ENCODE assay signal across 21 cellular contexts in the genomic region with DNA sequence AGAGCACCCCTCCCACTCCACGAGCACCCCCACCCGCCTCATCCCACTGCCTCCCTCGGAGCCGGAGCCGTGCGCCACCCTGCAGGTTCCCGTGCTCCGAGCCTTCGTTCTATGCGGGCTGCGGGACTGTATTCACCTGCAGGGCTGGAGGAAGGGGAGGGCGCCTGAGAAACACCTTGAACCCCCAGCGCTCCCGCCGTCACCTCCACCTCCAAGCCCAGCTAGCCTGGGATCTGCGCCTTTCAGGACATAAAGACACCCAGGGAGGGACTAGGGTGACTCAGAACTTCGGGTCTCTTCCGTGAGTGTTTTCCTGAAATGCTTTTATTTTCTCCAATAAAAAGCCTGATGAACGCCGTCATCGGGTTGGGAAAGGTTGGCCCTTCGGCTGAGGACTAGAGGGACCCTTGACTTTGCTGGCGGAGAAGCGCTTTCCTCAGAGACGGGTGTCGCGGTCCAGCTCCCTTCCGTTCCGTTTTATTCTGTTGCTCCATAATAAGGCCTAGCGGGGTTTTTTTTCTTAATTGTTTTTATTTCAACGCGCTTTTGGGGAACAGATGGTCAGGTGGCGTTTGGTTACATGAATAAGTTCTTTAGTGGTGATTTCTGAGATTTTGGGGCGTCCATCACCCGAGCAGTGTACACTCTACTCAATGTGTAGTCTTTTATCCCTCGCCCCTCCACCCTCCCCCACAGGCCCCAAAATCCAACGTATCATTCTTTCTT. TPM values are rescaled to one million over a fixed set of nuclear protein-coding genes. Genes with fewer than 3 reads are reported as not detected.
DNase-seq lines count a peak whose midpoint lies in the region; ATAC-seq, FAIRE-seq and TF ChIP-seq lines count a peak whose summit lies in the region.
"Had no signal": no experiment of that assay in that cellular context is flagged by ENCODE, and none has a peak within 500 bp of the region (broad histone marks: within the 10 kb centered on the region; RNA-seq: fewer than 3 reads in every experiment).

No MANE protein-coding gene starts in this region.

- H3K27ac Mint-ChIP-seq in activated CD4-positive, alpha-beta T cell treated with anti-CD3 and anti-CD28 coated beads, Interleukin-2, amount 10 ng/mL, durations not matched to agents 24 days and 14 days = peak overlapping the region; percentile 48
- no peak overlapping the region for H3K27ac Mint-ChIP-seq in activated B cell treated with CpG ODN at 0.5 μM for 24 hours
- peak overlapping the region; percentile 90 for H3K27ac Mint-ChIP-seq in stimulated activated naive B cell treated with anti-CD40 and anti-IgM and Interleukin-4, amounts not matched to agents 10 μg/mL and 1 μg/mL and 100 μg/mL, for 72 hours
- no peak overlapping the region for H3K27ac Mint-ChIP-seq in mesothelial cell of epicardium

- no peak for DNase-seq in activated CD4-positive, alpha-beta T cell treated with anti-CD3 and anti-CD28 coated beads, Interleukin-2, amount 10 ng/mL, durations not matched to agents 24 days and 14 days
- no peak for DNase-seq in activated CD4-positive, alpha-beta T cell treated with anti-CD3 and anti-CD28 coated beads, Interleukin-2, amount 50 U/mL, for 48 hours
- no peak for DNase-seq in activated B cell treated with CpG ODN at 0.5 μM for 24 hours
- peak; percentile 61 for DNase-seq in kidney
- DNase-seq in stimulated activated naive B cell treated with anti-CD40 and anti-IgM and Interleukin-4, amounts not matched to agents 10 μg/mL and 1 μg/mL and 100 μg/mL, for 72 hours = no peak
- no peak for DNase-seq in medulla oblongata (ENCODE audit: extremely low spot score)
- no peak for DNase-seq in mesothelial cell of epicardium (ENCODE audit: low spot score in 2 of 2, unreplicated experiment in 2 of 2)
- DNase-seq in CD1c-positive myeloid dendritic cell (ENCODE audit: extremely low spot score) = no peak
- DNase-seq: activated naive CD4-positive, alpha-beta T cell; hypothalamus; Karpas-422; lower lobe of right lung; NCI-H146; NCI-H510A; ovary; stimulated activated CD4-positive, alpha-beta T cell treated with anti-CD3 and anti-CD28 coated beads, Interleukin-4, amount 100 ng/mL, for 24 hours had no signal

- TF ChIP-seq CTCF in activated B cell treated with CpG ODN at 0.5 μM for 24 hours (IDR thresholded peaks at IDR 0.05) (no peak), kidney (IDR thresholded peaks at IDR 0.05; ENCODE audit: borderline replicate concordance, extremely low read depth, insufficient read depth) (no peak), mesothelial cell of epicardium (IDR thresholded peaks at IDR 0.05; ENCODE audit: unreplicated experiment) (no peak)

- no peak overlapping the region for H3K4me3 Mint-ChIP-seq in activated CD4-positive, alpha-beta T cell treated with anti-CD3 and anti-CD28 coated beads, Interleukin-2, amount 10 ng/mL, durations not matched to agents 24 days and 14 days
- H3K4me3 Mint-ChIP-seq in activated B cell treated with CpG ODN at 0.5 μM for 24 hours (peak overlapping the region; percentile 28), mesothelial cell of epicardium (no peak overlapping the region)
- H3K4me3 Mint-ChIP-seq in stimulated activated naive B cell treated with anti-CD40 and anti-IgM and Interleukin-4, amounts not matched to agents 10 μg/mL and 1 μg/mL and 100 μg/mL, for 72 hours = peak overlapping the region; percentile 26 to 52

- H3K9me3 Mint-ChIP-seq in activated CD4-positive, alpha-beta T cell treated with anti-CD3 and anti-CD28 coated beads, Interleukin-2, amount 10 ng/mL, durations not matched to agents 24 days and 14 days = peaks cover 3% of the 10 kb centered on the region
- H3K9me3 Mint-ChIP-seq in activated B cell treated with CpG ODN at 0.5 μM for 24 hours (no peaks in the 10 kb centered on the region), mesothelial cell of epicardium (no peaks in the 10 kb centered on the region)
- no peaks in the 10 kb centered on the region for H3K9me3 Mint-ChIP-seq in stimulated activated naive B cell treated with anti-CD40 and anti-IgM and Interleukin-4, amounts not matched to agents 10 μg/mL and 1 μg/mL and 100 μg/mL, for 72 hours

- H3K36me3 ChIP-seq in kidney (ENCODE audit: control insufficient read depth in 1 of 2, insufficient read depth in 2 of 2, low read length in 2 of 2) = no peaks in the 10 kb centered on the region
- H3K36me3 ChIP-seq: breast epithelium, lower lobe of right lung, ovary, tibial nerve had no signal

- POLR2A ChIA-PET in activated B cell treated with CpG ODN at 0.5 μM for 24 hours (lab: Charles Lee) = no interaction called here

- intact Hi-C loops in activated CD4-positive, alpha-beta T cell treated with anti-CD3 and anti-CD28 coated beads, Interleukin-2, amount 10 ng/mL, durations not matched to agents 24 days and 14 days (cut with micrococcal nuclease) = no loop called here
- intact Hi-C loops in activated B cell treated with CpG ODN at 0.5 μM for 24 hours (cut with micrococcal nuclease) = loop anchor here (2.0 to 5.0 kb wide), 2 partner anchors 75 to 1924 kb away; partner anchors contain the start of gene NKX2-5
- intact Hi-C loops in kidney (cut with DNase I) = no loop called here

- ATAC-seq in activated B cell treated with CpG ODN at 0.5 μM for 24 hours (ENCODE audit: low read depth) = no peak
- ATAC-seq in stimulated activated naive B cell treated with anti-CD40 and anti-IgM and Interleukin-4, amounts not matched to agents 10 μg/mL and 1 μg/mL and 100 μg/mL, for 72 hours (replicated peaks) = no peak
- ATAC-seq: A549, GM12878, lower lobe of right lung had no signal

- peaks cover 7% of the 10 kb centered on the region for H3K36me3 Mint-ChIP-seq in activated CD4-positive, alpha-beta T cell treated with anti-CD3 and anti-CD28 coated beads, Interleukin-2, amount 10 ng/mL, durations not matched to agents 24 days and 14 days (ENCODE audit: low read depth)
- H3K36me3 Mint-ChIP-seq in activated B cell treated with CpG ODN at 0.5 μM for 24 hours (ENCODE audit: low read depth) = no peaks in the 10 kb centered on the region
- H3K36me3 Mint-ChIP-seq in stimulated activated naive B cell treated with anti-CD40 and anti-IgM and Interleukin-4, amounts not matched to agents 10 μg/mL and 1 μg/mL and 100 μg/mL, for 72 hours = peaks cover 4 to 13% of the 10 kb centered on the region in 2 donors
- no peaks in the 10 kb centered on the region for H3K36me3 Mint-ChIP-seq in mesothelial cell of epicardium

- peaks cover 64% of the 10 kb centered on the region for H3K27me3 Mint-ChIP-seq in activated CD4-positive, alpha-beta T cell treated with anti-CD3 and anti-CD28 coated beads, Interleukin-2, amount 10 ng/mL, durations not matched to agents 24 days and 14 days
- peaks cover 54% of the 10 kb centered on the region for H3K27me3 Mint-ChIP-seq in activated B cell treated with CpG ODN at 0.5 μM for 24 hours
- H3K27me3 Mint-ChIP-seq in stimulated activated naive B cell treated with anti-CD40 and anti-IgM and Interleukin-4, amounts not matched to agents 10 μg/mL and 1 μg/mL and 100 μg/mL, for 72 hours = peaks cover 57 to 87% of the 10 kb centered on the region in 2 donors
- peaks cover 92% of the 10 kb centered on the region for H3K27me3 Mint-ChIP-seq in mesothelial cell of epicardium (ENCODE audit: low read depth)

- no peaks in the 10 kb centered on the region for H3K4me1 ChIP-seq in kidney (ENCODE audit: control insufficient read depth in 1 of 2, insufficient read depth in 1 of 2, low read depth in 1 of 2, low read length in 2 of 2)
- H3K4me1 ChIP-seq: A549 had no signal

- no peak for FAIRE-seq in kidney (lab: Jason Lieb, UNC)
- FAIRE-seq: A549, GM12878 had no signal

- H3K27ac ChIP-seq in kidney (ENCODE audit: low read depth in 2 of 2, low read length in 2 of 2) = no peak overlapping the region
- H3K27ac ChIP-seq: A549, breast epithelium, lower lobe of right lung, ovary, tibial nerve had no signal

- H3K9ac ChIP-seq in kidney (ENCODE audit: low read length in 2 of 2) = no peak overlapping the region

- CTCF ChIA-PET in activated B cell treated with CpG ODN at 0.5 μM for 24 hours (lab: Charles Lee) = no interaction called here

- H3K4me3 ChIP-seq in kidney (ENCODE audit: low read length in 2 of 2) = no peak overlapping the region
- H3K4me3 ChIP-seq: A549, breast epithelium, GM12878, lower lobe of right lung, ovary had no signal

- peaks cover 8% of the 10 kb centered on the region for H3K4me1 Mint-ChIP-seq in activated CD4-positive, alpha-beta T cell treated with anti-CD3 and anti-CD28 coated beads, Interleukin-2, amount 10 ng/mL, durations not matched to agents 24 days and 14 days
- H3K4me1 Mint-ChIP-seq in activated B cell treated with CpG ODN at 0.5 μM for 24 hours (peaks cover 17% of the 10 kb centered on the region), mesothelial cell of epicardium (peaks cover 20% of the 10 kb centered on the region)
- H3K4me1 Mint-ChIP-seq in stimulated activated naive B cell treated with anti-CD40 and anti-IgM and Interleukin-4, amounts not matched to agents 10 μg/mL and 1 μg/mL and 100 μg/mL, for 72 hours = peaks cover 21 to 49% of the 10 kb centered on the region in 2 donors

- no peaks in the 10 kb centered on the region for H3K9me3 ChIP-seq in kidney (ENCODE audit: control insufficient read depth in 1 of 2, low read length in 2 of 2)
- H3K9me3 ChIP-seq: A549, breast epithelium, lower lobe of right lung, tibial nerve had no signal

RNA-seq across cellular contexts. Expression of gene TLX3, which starts 4.6 kb away (rescaled TPM):
- not detected in 2 replicates for total RNA-seq in activated CD4-positive, alpha-beta T cell treated with anti-CD3 and anti-CD28 coated beads, Interleukin-2, amount 10 ng/mL, durations not matched to agents 24 days and 14 days
- total RNA-seq in activated B cell treated with CpG ODN at 0.5 μM for 24 hours (not detected in 2 replicates), kidney (not detected), mesothelial cell of epicardium (not detected in 3 replicates)
- not detected for polyA plus RNA-seq in kidney (ENCODE audit: insufficient read depth, low read depth, low replicate concordance)
- total RNA-seq: activated CD8-positive, alpha-beta memory T cell treated with anti-CD3 and anti-CD28 coated beads for 36 hours; breast epithelium; GM12878; lower lobe of right lung; ovary; tibial nerve had no signal
- polyA plus RNA-seq: A549, GM12878 had no signal

Comparison
In these comparisons a context has a peak if more than half of its experiments do, and no peak if none do; other contexts are left out.
1. H3K27ac Mint-ChIP-seq: peak in activated CD4-positive, alpha-beta T cell treated with anti-CD3 and anti-CD28 coated beads, Interleukin-2, amount 10 ng/mL, durations not matched to agents 24 days and 14 days (single experiment) and stimulated activated naive B cell treated with anti-CD40 and anti-IgM and Interleukin-4, amounts not matched to agents 10 μg/mL and 1 μg/mL and 100 μg/mL, for 72 hours (single experiment); none in activated B cell treated with CpG ODN at 0.5 μM for 24 hours (single experiment) and mesothelial cell of epicardium (single experiment).
2. H3K4me3 Mint-ChIP-seq: peak in activated B cell treated with CpG ODN at 0.5 μM for 24 hours (single experiment) and stimulated activated naive B cell treated with anti-CD40 and anti-IgM and Interleukin-4, amounts not matched to agents 10 μg/mL and 1 μg/mL and 100 μg/mL, for 72 hours (2 of 2); none in activated CD4-positive, alpha-beta T cell treated with anti-CD3 and anti-CD28 coated beads, Interleukin-2, amount 10 ng/mL, durations not matched to agents 24 days and 14 days (single experiment) and mesothelial cell of epicardium (single experiment).